ENCODE assay signal across 12 cellular contexts in the genomic region with DNA sequence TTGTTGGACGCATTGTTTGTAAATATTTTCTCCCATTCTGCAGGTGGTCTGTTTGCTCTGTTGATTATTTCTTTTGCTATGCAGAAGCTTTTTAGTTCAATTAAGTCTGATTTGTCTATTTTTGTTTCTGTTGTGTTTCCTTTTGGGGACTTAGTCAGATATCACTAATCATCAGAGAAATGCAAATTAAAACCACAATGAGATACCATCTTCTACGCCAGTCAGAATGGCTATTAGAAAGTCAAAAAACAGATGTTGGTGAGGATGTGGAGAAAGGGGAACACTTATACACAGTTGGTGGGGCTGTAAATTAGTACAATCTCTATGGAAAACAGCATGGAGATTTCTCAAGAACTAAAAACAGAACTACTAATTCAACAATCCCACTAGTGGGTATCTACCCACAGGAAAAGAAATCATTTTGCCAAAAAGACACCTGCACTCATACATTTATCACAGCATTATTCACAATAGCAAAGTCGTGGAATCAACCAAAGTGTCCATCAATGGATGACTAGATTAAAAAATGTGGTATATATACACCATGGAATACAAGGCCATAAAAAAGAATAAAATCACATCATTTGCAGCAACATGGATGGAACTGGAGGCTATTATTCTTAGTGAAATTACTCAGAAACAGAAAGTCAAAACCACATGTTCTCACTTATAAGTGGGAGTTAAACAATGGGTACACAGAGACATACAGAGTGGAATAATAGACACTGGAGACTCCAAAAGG. TPM values are rescaled to one million over a fixed set of nuclear protein-coding genes. Genes with fewer than 3 reads are reported as not detected.
DNase-seq lines count a peak whose midpoint lies in the region; ATAC-seq, FAIRE-seq and TF ChIP-seq lines count a peak whose summit lies in the region.
"Had no signal": no experiment of that assay in that cellular context is flagged by ENCODE, and none has a peak within 500 bp of the region (broad histone marks: within the 10 kb centered on the region; RNA-seq: fewer than 3 reads in every experiment).

No MANE protein-coding gene starts in this region.

- peak; percentile 5 for FAIRE-seq in astrocyte (lab: Jason Lieb, UNC)

- ATAC-seq in GM18868 (IDR thresholded peaks at IDR 0.05; ENCODE audit: unreplicated experiment) (peak; percentile 64), GM21528 (IDR thresholded peaks at IDR 0.05; ENCODE audit: low FRiP score, unreplicated experiment) (peak; percentile 72), HG03354 (IDR thresholded peaks at IDR 0.05; ENCODE audit: poor library complexity, severe bottlenecking, unreplicated experiment) (peak; percentile 87)
- ATAC-seq: sciatic nerve had no signal

- no peaks in the 10 kb centered on the region for H3K36me3 Mint-ChIP-seq in astrocyte (ENCODE audit: low read depth, unreplicated experiment)
- H3K36me3 Mint-ChIP-seq in CD8-positive, alpha-beta memory T cell, result peaks cover 0 to 38% (median 11%) of the 10 kb centered on the region in 3 donors

- in situ Hi-C loops in ACHN (cut with HindIII; ENCODE audit: low pct_ligation_motif_present, low pct_unique_long_range_greater_than_20kb, low sequenced_read_pairs), result no loop called here

- no peak overlapping the region for H3K27ac ChIP-seq in astrocyte (ENCODE audit: low read depth, low read length)
- no peak overlapping the region for H3K27ac ChIP-seq in CD8-positive, alpha-beta memory T cell (ENCODE audit: low read depth, low read length)
- H3K27ac ChIP-seq in tibial nerve, result no peak overlapping the region
- H3K27ac ChIP-seq: SJCRH30 had no signal

- H2AFZ ChIP-seq in astrocyte (ENCODE audit: low read depth, low read length), result no peak overlapping the region

- no peaks in the 10 kb centered on the region for H4K20me1 ChIP-seq in astrocyte (ENCODE audit: insufficient read depth, low read length)

- 83 to 91% methylated on average over 3 of the region's 3 CpGs for WGBS in tibial nerve, 2 donors

- H3K27me3 ChIP-seq in astrocyte (ENCODE audit: insufficient read depth, low read length) (no peaks in the 10 kb centered on the region), tibial nerve (no peaks in the 10 kb centered on the region)
- H3K27me3 ChIP-seq in CD8-positive, alpha-beta memory T cell (ENCODE audit: insufficient read depth, low read length, poor library complexity, severe bottlenecking), result no peaks in the 10 kb centered on the region
- H3K27me3 ChIP-seq: SJCRH30 had no signal

- no peaks in the 10 kb centered on the region for H3K27me3 Mint-ChIP-seq in astrocyte (ENCODE audit: low read depth, unreplicated experiment)
- H3K27me3 Mint-ChIP-seq in CD8-positive, alpha-beta memory T cell, result no peaks in the 10 kb centered on the region

- H3K79me2 ChIP-seq in astrocyte (ENCODE audit: insufficient read depth, low read length), result peaks cover 4% of the 10 kb centered on the region

- POLR2A ChIA-PET in CD8-positive, alpha-beta memory T cell (lab: Charles Lee), result no interaction called here

- TF ChIP-seq POLR2A in tibial nerve (IDR thresholded peaks at IDR 0.05), result no peak

- H3K4me1 ChIP-seq in astrocyte (ENCODE audit: insufficient read depth, low read length), result no peaks in the 10 kb centered on the region
- H3K4me1 ChIP-seq in CD8-positive, alpha-beta memory T cell (ENCODE audit: insufficient read depth, low read length), result peaks cover under 1% of the 10 kb centered on the region
- H3K4me1 ChIP-seq in tibial nerve, result peaks cover 0 to 3% (median 0%) of the 10 kb centered on the region in 4 donors
- H3K4me1 ChIP-seq: SJCRH30 had no signal

- CTCF ChIA-PET in CD8-positive, alpha-beta memory T cell (lab: Charles Lee), result no interaction called here

- no peaks in the 10 kb centered on the region for H3K4me1 Mint-ChIP-seq in astrocyte (ENCODE audit: low read depth, unreplicated experiment)
- H3K4me1 Mint-ChIP-seq in CD8-positive, alpha-beta memory T cell, result peaks cover 15 to 31% (median 21%) of the 10 kb centered on the region in 3 donors

- no peak overlapping the region for H3K27ac Mint-ChIP-seq in astrocyte (ENCODE audit: unreplicated experiment)
- peak overlapping the region in 3 of 8 donors; percentile 10 to 54 (median 28) for H3K27ac Mint-ChIP-seq in CD8-positive, alpha-beta memory T cell
- H3K27ac Mint-ChIP-seq: endodermal cell had no signal

- no peak for TF ChIP-seq EP300 in tibial nerve (IDR thresholded peaks at IDR 0.05)

- TF ChIP-seq CTCF in astrocyte (IDR thresholded peaks at IDR 0.05; ENCODE audit: insufficient read depth, low read depth, low read length) (no peak), tibial nerve (IDR thresholded peaks at IDR 0.05) (no peak)

- no peak overlapping the region for H3K4me3 Mint-ChIP-seq in astrocyte (ENCODE audit: unreplicated experiment)
- H3K4me3 Mint-ChIP-seq in CD8-positive, alpha-beta memory T cell, result no peak overlapping the region
- H3K4me3 Mint-ChIP-seq: endodermal cell had no signal

- H3K9ac ChIP-seq in astrocyte (ENCODE audit: low read length), result no peak overlapping the region

- no peak overlapping the region for H3K4me2 ChIP-seq in astrocyte (ENCODE audit: low read length)

- H3K36me3 ChIP-seq in astrocyte (ENCODE audit: insufficient read depth, low read length) (peaks cover 3% of the 10 kb centered on the region), tibial nerve (peaks cover 0 to 13% (median 0%) of the 10 kb centered on the region in 3 donors)
- peaks cover 3% of the 10 kb centered on the region for H3K36me3 ChIP-seq in CD8-positive, alpha-beta memory T cell (ENCODE audit: insufficient read depth, low read length)

- H3K9me3 Mint-ChIP-seq in astrocyte (ENCODE audit: unreplicated experiment), result no peaks in the 10 kb centered on the region
- no peaks in the 10 kb centered on the region for H3K9me3 Mint-ChIP-seq in CD8-positive, alpha-beta memory T cell
- H3K9me3 Mint-ChIP-seq: endodermal cell had no signal

- H3K4me3 ChIP-seq in astrocyte (ENCODE audit: insufficient read depth, low read depth, low read length) (no peak overlapping the region), tibial nerve (no peak overlapping the region)
- H3K4me3 ChIP-seq in CD8-positive, alpha-beta memory T cell (ENCODE audit: low read length), result no peak overlapping the region
- H3K4me3 ChIP-seq: SJCRH30 had no signal

- DNase-seq in astrocyte (ENCODE audit: low read depth) (peak; percentile 16), ACHN (no peak), tibial nerve (ENCODE audit: low spot score in 2 of 2) (no peak)
- DNase-seq in CD8-positive, alpha-beta memory T cell, result no peak
- DNase-seq: activated effector memory CD4-positive, alpha-beta T cell treated with Interleukin-2 at 50 U/mL for 16 hours; endodermal cell; SJCRH30; substantia nigra had no signal

- H3K9me3 ChIP-seq in astrocyte (ENCODE audit: insufficient read depth, low read depth, low read length) (no peaks in the 10 kb centered on the region), tibial nerve (no peaks in the 10 kb centered on the region)
- H3K9me3 ChIP-seq in CD8-positive, alpha-beta memory T cell (ENCODE audit: low read length), result no peaks in the 10 kb centered on the region
- H3K9me3 ChIP-seq: SJCRH30 had no signal

RNA-seq across cellular contexts. Expression of a gene that starts 8.1 kb away (rescaled TPM):
- total RNA-seq in astrocyte, result 8.2 and 8.7 TPM in 2 replicates
- 10 to 100 TPM; 23.6 to 24.3 TPM for total RNA-seq in CD8-positive, alpha-beta memory T cell
- 7.5 TPM for polyA plus RNA-seq in CD8-positive, alpha-beta memory T cell
- 10 to 100 TPM in 3 of 4 donors, 1 to 10 TPM in 1; 9.2 to 17.7 (median 11.6) TPM for total RNA-seq in tibial nerve

RNA-seq across cellular contexts. Expression of a gene that starts 58.2 kb away (rescaled TPM):
- total RNA-seq in astrocyte (0.75 and 0.94 TPM in 2 replicates), tibial nerve (1 to 10 TPM; 2.0 to 3.0 (median 2.7) TPM)
- total RNA-seq in CD8-positive, alpha-beta memory T cell, result 10 to 100 TPM; 10.6 to 10.9 TPM
- 4.1 TPM for polyA plus RNA-seq in CD8-positive, alpha-beta memory T cell
